In the genomic region with DNA sequence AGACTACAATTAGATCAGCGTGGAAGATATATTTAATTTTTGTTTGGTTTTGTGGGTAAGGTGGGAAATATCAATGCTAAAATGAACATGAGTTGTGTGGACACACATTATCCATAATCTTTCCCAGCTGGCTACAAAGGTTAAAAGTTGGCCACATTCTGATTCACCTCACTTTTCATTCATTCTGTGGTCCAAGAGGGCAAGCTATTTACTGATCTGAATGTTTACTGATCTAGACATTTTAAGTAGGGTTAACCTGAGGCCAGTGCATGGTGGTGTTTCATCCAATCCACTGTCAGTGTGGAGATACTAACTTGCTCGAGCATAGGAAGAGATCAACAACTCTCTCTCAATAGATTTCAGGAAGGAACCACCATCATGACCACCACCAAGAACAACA, we compare ENCODE assay signal across 25 cellular contexts.
A peak's percentile ranks its signal among the peaks of the same experiment; 100 is the strongest.
DNase-seq lines count a peak whose midpoint lies in the region; ATAC-seq and TF ChIP-seq lines count a peak whose summit lies in the region.
"Had no signal": no experiment of that assay in that cellular context is flagged by ENCODE, and none has a peak within 500 bp of the region (broad histone marks: within the 10 kb centered on the region; RNA-seq: fewer than 3 reads in every experiment).

No MANE protein-coding gene starts in this region.

- H4K8ac ChIP-seq in trophoblast cell (ENCODE audit: low read depth, low read length), result no peak overlapping the region

- H3K27ac ChIP-seq in RWPE2 (ENCODE audit: poor library complexity, severe bottlenecking) (peak overlapping the region; percentile 98), trophoblast cell (ENCODE audit: low read depth, low read length) (peak overlapping the region; percentile 59)
- H3K27ac ChIP-seq: adrenal gland, lower lobe of right lung, parathyroid adenoma, thyroid gland had no signal

- DNase-seq in Caco-2, result peak in 1 of 2 experiments; percentile 43
- DNase-seq in RWPE2 (ENCODE audit: low spot score), result no peak
- peak; percentile 25 for DNase-seq in kidney tubule cell (ENCODE audit: low spot score)
- DNase-seq in trophoblast cell, result no peak
- no peak for DNase-seq in epidermal melanocyte (ENCODE audit: insufficient read length, low spot score)
- no peak for DNase-seq in T-helper 9 cell
- DNase-seq in globus pallidus (ENCODE audit: low spot score), result no peak
- no peak for DNase-seq in NCI-H510A (lab: John Stamatoyannopoulos, UW)
- DNase-seq: activated CD4-positive, alpha-beta T cell treated with anti-CD3 and anti-CD28 coated beads for 36 hours; activated CD8-positive, alpha-beta memory T cell treated with anti-CD3 and anti-CD28 coated beads for 24 hours; activated T-cell treated with anti-CD3 and anti-CD28 coated beads, Interleukin-2, amount 50 U/mL, for 24 hours; adrenal gland; dermis blood vessel endothelial cell; DND-41; Kasumi-1; lower lobe of right lung; NCI-H1105; NCI-H2081; NCI-H345; stimulated activated CD4-positive, alpha-beta T cell treated with anti-CD3 and anti-CD28 coated beads, Interleukin-1b, Interleukin-23, amount 100 ng/mL, for 48 hours; thyroid gland had no signal

- H3K79me2 ChIP-seq in trophoblast cell (ENCODE audit: control insufficient read depth, insufficient read depth, low read length, poor library complexity), result peaks cover 4% of the 10 kb centered on the region

- no peaks in the 10 kb centered on the region for H3K9me3 Mint-ChIP-seq in Caco-2 (ENCODE audit: unreplicated experiment)
- H3K9me3 Mint-ChIP-seq: activated T-cell treated with anti-CD3 and anti-CD28 coated beads, Interleukin-2, amount 50 U/mL, for 24 hours; stimulated activated memory B cell treated with anti-CD40 and anti-IgM and Interleukin-4, amounts not matched to agents 10 μg/mL and 1 μg/mL and 100 μg/mL, for 72 hours had no signal

- H3K4me3 ChIP-seq in Caco-2 (ENCODE audit: low read depth, low read length) (no peak overlapping the region), RWPE2 (ENCODE audit: severe bottlenecking) (no peak overlapping the region), trophoblast cell (ENCODE audit: low read depth, low read length) (no peak overlapping the region)
- H3K4me3 ChIP-seq: A549, adrenal gland, lower lobe of right lung, thyroid gland had no signal

- peak overlapping the region; percentile 56 for H3K27ac Mint-ChIP-seq in Caco-2 (ENCODE audit: unreplicated experiment)
- H3K27ac Mint-ChIP-seq: activated CD4-positive, alpha-beta T cell treated with anti-CD3 and anti-CD28 coated beads for 36 hours; activated T-cell treated with anti-CD3 and anti-CD28 coated beads, Interleukin-2, amount 50 U/mL, for 24 hours; B cell; stimulated activated memory B cell treated with anti-CD40 and anti-IgM and Interleukin-4, amounts not matched to agents 10 μg/mL and 1 μg/mL and 100 μg/mL, for 72 hours had no signal

- peak overlapping the region; percentile 3 for H4K91ac ChIP-seq in trophoblast cell (ENCODE audit: low read depth, low read length)

- no peaks in the 10 kb centered on the region; the same call in 1 of the 2 replicates for H3K36me3 ChIP-seq in Caco-2 (ENCODE audit: control insufficient read depth, insufficient read depth, low read length)
- peaks cover 23% of the 10 kb centered on the region for H3K36me3 ChIP-seq in RWPE2 (ENCODE audit: low read depth)
- H3K36me3 ChIP-seq in trophoblast cell (ENCODE audit: control insufficient read depth in 1 of 2, insufficient read depth in 2 of 2, low read length in 2 of 2), result peaks cover 0 to 2% of the 10 kb centered on the region in 2 experiments
- H3K36me3 ChIP-seq: thyroid gland had no signal

- H3K23ac ChIP-seq in trophoblast cell (ENCODE audit: low read length), result no peak overlapping the region

- peak overlapping the region; percentile 67 for H2BK12ac ChIP-seq in trophoblast cell (ENCODE audit: low read length)

- peaks cover 23% of the 10 kb centered on the region for H3K36me3 Mint-ChIP-seq in Caco-2 (ENCODE audit: insufficient read depth, unreplicated experiment)

- POLR2A ChIA-PET in Caco-2 (lab: Charles Lee), result no interaction called here

- TF ChIP-seq CTCF in Caco-2 (IDR thresholded peaks at IDR 0.05; ENCODE audit: insufficient read depth in 1 of 2, low read depth in 1 of 2, low read length in 1 of 2, severe bottlenecking in 1 of 2, unreplicated experiment in 1 of 2) (no peak), RWPE2 (IDR thresholded peaks at IDR 0.05; ENCODE audit: poor library complexity, severe bottlenecking) (no peak)

- intact Hi-C loops in Caco-2 (cut with micrococcal nuclease; ENCODE audit: unreplicated experiment), result no loop called here

- H3K27me3 ChIP-seq in Caco-2 (replicated peaks; ENCODE audit: control insufficient read depth, insufficient read depth, low read length) (no peaks in the 10 kb centered on the region), RWPE2 (ENCODE audit: insufficient read depth, poor library complexity, severe bottlenecking) (no peaks in the 10 kb centered on the region), trophoblast cell (ENCODE audit: insufficient read depth, low read length) (no peaks in the 10 kb centered on the region)
- H3K27me3 ChIP-seq: adrenal gland, thyroid gland had no signal

- WGBS in trophoblast cell (ENCODE audit: extremely low coverage, insufficient coverage, insufficient read length), result 100% methylated on average over 1 of the region's 2 CpGs

- no peak overlapping the region for H2AK5ac ChIP-seq in trophoblast cell (ENCODE audit: low read length)

- no peak overlapping the region for H3K18ac ChIP-seq in trophoblast cell (ENCODE audit: low read length)

- H3K4me2 ChIP-seq in trophoblast cell (ENCODE audit: low read length), result no peak overlapping the region

- peaks cover 40% of the 10 kb centered on the region for H3K79me1 ChIP-seq in trophoblast cell (ENCODE audit: low read length)

- H3K27me3 Mint-ChIP-seq in Caco-2 (ENCODE audit: insufficient read depth, unreplicated experiment), result no peaks in the 10 kb centered on the region
- H3K27me3 Mint-ChIP-seq: activated CD4-positive, alpha-beta T cell treated with anti-CD3 and anti-CD28 coated beads for 36 hours; activated T-cell treated with anti-CD3 and anti-CD28 coated beads, Interleukin-2, amount 50 U/mL, for 24 hours; B cell; stimulated activated memory B cell treated with anti-CD40 and anti-IgM and Interleukin-4, amounts not matched to agents 10 μg/mL and 1 μg/mL and 100 μg/mL, for 72 hours had no signal

- BruUV-seq in Caco-2 (replicated peaks; lab: Mats Ljungman, UMichigan), result no TSS peak

- CTCF ChIA-PET in Caco-2 (lab: Charles Lee), result interaction anchor here (0.9 to 1.1 kb wide), 2 partner anchors 9 to 26 kb away, joined by 3 read pairs; no protein-coding TSS in a partner anchor

- H2BK120ac ChIP-seq in trophoblast cell (ENCODE audit: insufficient read depth, low read length, poor library complexity), result no peak overlapping the region

- H3K9me3 ChIP-seq in Caco-2 (no peaks in the 10 kb centered on the region), RWPE2 (ENCODE audit: severe bottlenecking) (no peaks in the 10 kb centered on the region), trophoblast cell (ENCODE audit: insufficient read depth, low read depth, low read length) (no peaks in the 10 kb centered on the region)
- H3K9me3 ChIP-seq: A549, adrenal gland, lower lobe of right lung, thyroid gland had no signal

- H2BK5ac ChIP-seq in trophoblast cell (ENCODE audit: low read depth, low read length, poor library complexity), result no peak overlapping the region

- no peak overlapping the region for H2AFZ ChIP-seq in trophoblast cell (ENCODE audit: insufficient read depth, low read length, poor library complexity)
- H2AFZ ChIP-seq: parathyroid adenoma had no signal

- no peak overlapping the region for H3K4me3 Mint-ChIP-seq in Caco-2 (ENCODE audit: unreplicated experiment)
- H3K4me3 Mint-ChIP-seq: activated CD4-positive, alpha-beta T cell treated with anti-CD3 and anti-CD28 coated beads for 36 hours; activated T-cell treated with anti-CD3 and anti-CD28 coated beads, Interleukin-2, amount 50 U/mL, for 24 hours; B cell; stimulated activated memory B cell treated with anti-CD40 and anti-IgM and Interleukin-4, amounts not matched to agents 10 μg/mL and 1 μg/mL and 100 μg/mL, for 72 hours had no signal

- H3K4ac ChIP-seq in trophoblast cell (ENCODE audit: low read depth, low read length), result no peak overlapping the region

- H3K14ac ChIP-seq in trophoblast cell (ENCODE audit: low read length), result no peak overlapping the region

- no peak overlapping the region for H3K9ac ChIP-seq in trophoblast cell (ENCODE audit: low read length)
- H3K9ac ChIP-seq: parathyroid adenoma had no signal

- H4K12ac ChIP-seq in trophoblast cell (ENCODE audit: low read depth, low read length), result no peak overlapping the region

- H3K4me1 Mint-ChIP-seq in Caco-2 (ENCODE audit: low read depth, unreplicated experiment), result peaks cover 40% of the 10 kb centered on the region
- H3K4me1 Mint-ChIP-seq: B cell; stimulated activated memory B cell treated with anti-CD40 and anti-IgM and Interleukin-4, amounts not matched to agents 10 μg/mL and 1 μg/mL and 100 μg/mL, for 72 hours had no signal

- H3K4me1 ChIP-seq in Caco-2 (peaks cover 61% of the 10 kb centered on the region), RWPE2 (ENCODE audit: insufficient read depth, poor library complexity, severe bottlenecking) (peaks cover 38% of the 10 kb centered on the region), trophoblast cell (ENCODE audit: control insufficient read depth in 1 of 2, insufficient read depth in 2 of 2, low read length in 2 of 2) (peaks cover 14 to 26% of the 10 kb centered on the region in 2 experiments)
- H3K4me1 ChIP-seq: adrenal gland, parathyroid adenoma had no signal

- no peak for ATAC-seq in RWPE2 (ENCODE audit: low read depth)
- ATAC-seq: A549; activated CD4-positive, alpha-beta T cell treated with anti-CD3 and anti-CD28 coated beads for 36 hours; lower lobe of right lung; stimulated activated memory B cell treated with anti-CD40 and anti-IgM and Interleukin-4, amounts not matched to agents 10 μg/mL and 1 μg/mL and 100 μg/mL, for 72 hours had no signal
